24 cellular contexts compared by ENCODE assay signal in genomic region chr5:175484322-175484721, GRCh38. TPM values are rescaled to one million over a fixed set of nuclear protein-coding genes. Genes with fewer than 3 reads are reported as not detected.
DNase-seq lines count a peak whose midpoint lies in the region; ATAC-seq, FAIRE-seq and TF ChIP-seq lines count a peak whose summit lies in the region.
"Had no signal": no experiment of that assay in that cellular context is flagged by ENCODE, and none has a peak within 500 bp of the region (broad histone marks: within the 10 kb centered on the region; RNA-seq: fewer than 3 reads in every experiment).

No MANE protein-coding gene starts in this region.

- H3K27ac Mint-ChIP-seq in activated CD4-positive, alpha-beta T cell treated with anti-CD3 and anti-CD28 coated beads, Interleukin-2, amount 10 ng/mL, durations not matched to agents 24 days and 14 days = peak overlapping the region; percentile 31
- peak overlapping the region; percentile 85 for H3K27ac Mint-ChIP-seq in activated CD8-positive, alpha-beta T cell treated with anti-CD3 and anti-CD28 coated beads for 36 hours

- H2AFZ ChIP-seq in HepG2 (ENCODE audit: low read length) = no peak overlapping the region

- no TSS peak for BruUV-seq in HepG2 (replicated peaks; lab: Mats Ljungman, UMichigan)

- TF ChIP-seq EP300 in HepG2 (IDR thresholded peaks at IDR 0.05; ENCODE audit: low read depth in 2 of 2, low read length in 2 of 2) = no peak
- no peak for TF ChIP-seq EP300 in HepG2 (CRISPR knock-in tag; IDR thresholded peaks at IDR 0.05; ENCODE audit: borderline replicate concordance)

- peaks cover 89% of the 10 kb centered on the region for H3K36me3 Mint-ChIP-seq in activated CD4-positive, alpha-beta T cell treated with anti-CD3 and anti-CD28 coated beads, Interleukin-2, amount 10 ng/mL, durations not matched to agents 24 days and 14 days (ENCODE audit: low read depth)
- peaks cover 89% of the 10 kb centered on the region for H3K36me3 Mint-ChIP-seq in activated CD8-positive, alpha-beta T cell treated with anti-CD3 and anti-CD28 coated beads for 36 hours (ENCODE audit: low read depth)

- POLR2A ChIA-PET in activated CD8-positive, alpha-beta T cell treated with anti-CD3 and anti-CD28 coated beads for 36 hours (lab: Charles Lee) = interaction anchor here (1.4 kb wide), 1 partner anchor 33 kb away, joined by 21 read pairs; no protein-coding TSS in a partner anchor
- POLR2A ChIA-PET in HepG2 (lab: Yijun Ruan, JAX) = no interaction called here

- H3K4me3 Mint-ChIP-seq in activated CD4-positive, alpha-beta T cell treated with anti-CD3 and anti-CD28 coated beads, Interleukin-2, amount 10 ng/mL, durations not matched to agents 24 days and 14 days = peak overlapping the region; percentile 5
- no peak overlapping the region for H3K4me3 Mint-ChIP-seq in activated CD8-positive, alpha-beta T cell treated with anti-CD3 and anti-CD28 coated beads for 36 hours

- no peak overlapping the region for H3K4me3 ChIP-seq in HepG2 (replicated peaks in 1 of 3; ENCODE audit: insufficient read depth in 1 of 3, low read depth in 2 of 3, low read length in 3 of 3)

- CTCF ChIA-PET in activated CD8-positive, alpha-beta T cell treated with anti-CD3 and anti-CD28 coated beads for 36 hours (lab: Charles Lee) = interaction anchor here (0.6 to 2.3 kb wide), 3 partner anchors 16 to 50 kb away, joined by 3 to 7 read pairs (median 5); no protein-coding TSS in a partner anchor
- CTCF ChIA-PET in HepG2 (lab: Yijun Ruan, JAX; ENCODE audit: low intra/inter-chr PET ratio, low total read pairs) = no interaction called here

- no peak for TF ChIP-seq RAD21 in HepG2 (CRISPR knock-in tag; IDR thresholded peaks at IDR 0.05)

- ATAC-seq in activated CD8-positive, alpha-beta T cell treated with anti-CD3 and anti-CD28 coated beads for 36 hours = no peak
- no peak; the same call in 2 of the 3 replicates for ATAC-seq in HepG2
- no peak for ATAC-seq in HG03135 (IDR thresholded peaks at IDR 0.05; ENCODE audit: unreplicated experiment)
- ATAC-seq: Panc1 had no signal

- in situ Hi-C loops in HepG2 (cut with HindIII; ENCODE audit: extremely low pct_ligation_motif_present, low pct_unique_long_range_greater_than_20kb) = no loop called here

- no peak for FAIRE-seq in HepG2 (lab: Jason Lieb, UNC)
- FAIRE-seq: A204.1, GM12892, H54 had no signal

- TF ChIP-seq CTCF in 22Rv1 (IDR thresholded peaks at IDR 0.05) = no peak
- TF ChIP-seq CTCF in activated CD8-positive, alpha-beta T cell treated with anti-CD3 and anti-CD28 coated beads for 36 hours (IDR thresholded peaks at IDR 0.05) = no peak
- TF ChIP-seq CTCF in HepG2 (CRISPR knock-in tag; IDR thresholded peaks at IDR 0.05) = no peak

- peaks cover 32 to 69% of the 10 kb centered on the region in 2 experiments for H3K36me3 ChIP-seq in HepG2 (replicated peaks in 1 of 2; ENCODE audit: control insufficient read depth in 1 of 2, insufficient read depth in 2 of 2, low read length in 2 of 2)

- peaks cover 82% of the 10 kb centered on the region for H3K4me1 Mint-ChIP-seq in activated CD4-positive, alpha-beta T cell treated with anti-CD3 and anti-CD28 coated beads, Interleukin-2, amount 10 ng/mL, durations not matched to agents 24 days and 14 days
- H3K4me1 Mint-ChIP-seq in activated CD8-positive, alpha-beta T cell treated with anti-CD3 and anti-CD28 coated beads for 36 hours (ENCODE audit: low read depth) = peaks cover 81% of the 10 kb centered on the region

- H3K4me2 ChIP-seq in HepG2 (ENCODE audit: low read depth, low read length) = no peak overlapping the region

- H3K9ac ChIP-seq in HepG2 (ENCODE audit: insufficient read depth, low read depth, low read length) = no peak overlapping the region

- intact Hi-C loops in activated CD4-positive, alpha-beta T cell treated with anti-CD3 and anti-CD28 coated beads, Interleukin-2, amount 10 ng/mL, durations not matched to agents 24 days and 14 days (cut with micrococcal nuclease) = no loop called here
- intact Hi-C loops in activated CD8-positive, alpha-beta T cell treated with anti-CD3 and anti-CD28 coated beads for 36 hours (cut with micrococcal nuclease) = no loop called here
- intact Hi-C loops in HepG2 (cut with micrococcal nuclease; ENCODE audit: unreplicated experiment) = no loop called here

- WGBS in HepG2 (ENCODE audit: low lambda C conversion rate) = 97% methylated on average over 15 of the region's 26 CpGs

- H3K4me1 ChIP-seq in HepG2 (ENCODE audit: insufficient read depth, low read length) = peaks cover 28% of the 10 kb centered on the region

- H3K27ac ChIP-seq in 22Rv1 (0 out of 2 replicates have a peak overlapping the region, but pooled peaks have one; percentile 22), HepG2 (ENCODE audit: extremely low read length, insufficient read depth, low read length) (no peak overlapping the region)

- TF ChIP-seq POLR2A in HepG2 (IDR thresholded peaks at IDR 0.05; ENCODE audit: insufficient read depth in 1 of 2, low read depth in 2 of 2, low read length in 2 of 2) = no peak

- H3K27me3 Mint-ChIP-seq in activated CD4-positive, alpha-beta T cell treated with anti-CD3 and anti-CD28 coated beads, Interleukin-2, amount 10 ng/mL, durations not matched to agents 24 days and 14 days = no peaks in the 10 kb centered on the region
- H3K27me3 Mint-ChIP-seq in activated CD8-positive, alpha-beta T cell treated with anti-CD3 and anti-CD28 coated beads for 36 hours = no peaks in the 10 kb centered on the region

- H3K27me3 ChIP-seq in HepG2 (ENCODE audit: control insufficient read depth in 1 of 2, insufficient read depth in 2 of 2, low read length in 2 of 2) = no peaks in the 10 kb centered on the region; a peak in 1 of 5 replicates

- no peaks in the 10 kb centered on the region for H3K9me3 ChIP-seq in HepG2 (ENCODE audit: low read length)

- H4K20me1 ChIP-seq in HepG2 (ENCODE audit: insufficient read depth, low read length) = peaks cover 87% of the 10 kb centered on the region

- H3K79me2 ChIP-seq in HepG2 (ENCODE audit: insufficient read depth, low read length) = peaks cover 96% of the 10 kb centered on the region

- H3K9me3 Mint-ChIP-seq in activated CD4-positive, alpha-beta T cell treated with anti-CD3 and anti-CD28 coated beads, Interleukin-2, amount 10 ng/mL, durations not matched to agents 24 days and 14 days = no peaks in the 10 kb centered on the region
- H3K9me3 Mint-ChIP-seq in activated CD8-positive, alpha-beta T cell treated with anti-CD3 and anti-CD28 coated beads for 36 hours = no peaks in the 10 kb centered on the region

- DNase-seq in activated CD4-positive, alpha-beta T cell treated with anti-CD3 and anti-CD28 coated beads, Interleukin-2, amount 10 ng/mL, durations not matched to agents 24 days and 14 days = no peak
- DNase-seq in activated CD4-positive, alpha-beta T cell treated with anti-CD3 and anti-CD28 coated beads, Interleukin-2, amount 50 U/mL, for 1 hour = no peak
- no peak for DNase-seq in activated CD8-positive, alpha-beta T cell treated with anti-CD3 and anti-CD28 coated beads for 36 hours
- DNase-seq in HepG2 (ENCODE audit: low spot score) (no peak), NK-92 (lab: John Stamatoyannopoulos, UW; ENCODE audit: unreplicated experiment) (no peak), SKM-1 treated with dmso at 0.1 percent for 144 hours (lab: John Stamatoyannopoulos, UW; ENCODE audit: unreplicated experiment) (no peak)
- DNase-seq: C1 segment of cervical spinal cord, DMS 273 treated with DMSO at 0.1 percent for 48 hours, GF-D8, IMR-90, Kasumi-1, MM.1S, NCI-H1105, NCI-H1694, NCI-H2107, NCI-H2227 treated with DMSO at 0.1 percent for 48 hours, NCI-H524 had no signal

RNA-seq across cellular contexts. Expression of gene SFXN1, which starts 6.0 kb away (rescaled TPM):
- 390 and 404 TPM in 2 replicates for total RNA-seq in activated CD4-positive, alpha-beta T cell treated with anti-CD3 and anti-CD28 coated beads, Interleukin-2, amount 10 ng/mL, durations not matched to agents 24 days and 14 days
- total RNA-seq in activated CD8-positive, alpha-beta T cell treated with anti-CD3 and anti-CD28 coated beads for 36 hours = 100 to 1,000 TPM; 476 to 491 TPM
- 122 and 171 TPM in 2 replicates for total RNA-seq in HepG2 (2016; rRNA removed; fragmentation: Illumina TruSeq; extraction: Trizol)
- 25.6 and 31.9 TPM in 2 replicates for total RNA-seq in HepG2 (2016; cell fraction: cytosol; rRNA removed; fragmentation: Illumina TruSeq; extraction: Trizol; ENCODE audit: low read depth)
- total RNA-seq in HepG2 (2016; cell fraction: insoluble cytoplasmic fraction; rRNA removed; fragmentation: Illumina TruSeq; extraction: Trizol) = 115 and 180 TPM in 2 replicates
- 61.2 and 64.1 TPM in 2 replicates for total RNA-seq in HepG2 (2016; cell fraction: membrane; rRNA removed; fragmentation: Illumina TruSeq; extraction: Trizol)
- total RNA-seq in HepG2 (2016; cell fraction: nucleus; rRNA removed; fragmentation: Illumina TruSeq; extraction: Trizol) = 61.7 and 62.4 TPM in 2 replicates
- polyA plus RNA-seq in HepG2 (2011; rRNA removed) = 130 and 135 TPM in 2 replicates
- 114 and 150 TPM in 2 replicates for polyA plus RNA-seq in HepG2 (2011; cell fraction: cytosol; rRNA removed)
- polyA plus RNA-seq in HepG2 (2011; cell fraction: nucleus; rRNA removed) = 85.0 and 100 TPM in 2 replicates
- 117 and 127 TPM in 2 replicates for polyA plus RNA-seq in HepG2 (2012)
- 16.6 and 20.5 TPM in 2 replicates for polyA plus RNA-seq in HepG2 (2016; cell fraction: cytosol; fragmentation: Illumina TruSeq; extraction: Trizol; ENCODE audit: low read depth)
- 111 and 120 TPM in 2 replicates for polyA plus RNA-seq in HepG2 (2016; cell fraction: insoluble cytoplasmic fraction; fragmentation: Illumina TruSeq; extraction: Trizol; ENCODE audit: low read depth)
- 26.8 and 27.4 TPM in 2 replicates for polyA plus RNA-seq in HepG2 (2016; cell fraction: membrane; fragmentation: Illumina TruSeq; extraction: Trizol; ENCODE audit: low read depth)
- polyA plus RNA-seq in HepG2 (2016; cell fraction: nucleus; fragmentation: Illumina TruSeq; extraction: Trizol; ENCODE audit: insufficient read depth, low read depth) = 57.1 and 59.3 TPM in 2 replicates
- polyA minus RNA-seq in HepG2 (2011; rRNA and poly(A)+ RNA removed; ENCODE audit: low replicate concordance) = 225 and 261 TPM in 2 replicates
- polyA minus RNA-seq in HepG2 (2011; cell fraction: cytosol; rRNA and poly(A)+ RNA removed) = 93.0 and 118 TPM in 2 replicates
- polyA minus RNA-seq in HepG2 (2011; cell fraction: nucleus; rRNA and poly(A)+ RNA removed) = 119 and 123 TPM in 2 replicates

RNA-seq across cellular contexts. Expression of gene DRD1, which starts 40.3 kb away (rescaled TPM):
- total RNA-seq in activated CD4-positive, alpha-beta T cell treated with anti-CD3 and anti-CD28 coated beads, Interleukin-2, amount 10 ng/mL, durations not matched to agents 24 days and 14 days = 0.07 TPM in 1 of 2 replicates, not detected in the other
- not detected for total RNA-seq in activated CD8-positive, alpha-beta T cell treated with anti-CD3 and anti-CD28 coated beads for 36 hours
- total RNA-seq in HepG2 (2016; rRNA removed; fragmentation: Illumina TruSeq; extraction: Trizol) = not detected in 2 replicates
- total RNA-seq in HepG2 (2016; cell fraction: cytosol; rRNA removed; fragmentation: Illumina TruSeq; extraction: Trizol; ENCODE audit: low read depth) = not detected in 2 replicates
- not detected in 2 replicates for total RNA-seq in HepG2 (2016; cell fraction: insoluble cytoplasmic fraction; rRNA removed; fragmentation: Illumina TruSeq; extraction: Trizol)
- not detected in 2 replicates for total RNA-seq in HepG2 (2016; cell fraction: membrane; rRNA removed; fragmentation: Illumina TruSeq; extraction: Trizol)
- not detected in 2 replicates for total RNA-seq in HepG2 (2016; cell fraction: nucleus; rRNA removed; fragmentation: Illumina TruSeq; extraction: Trizol)
- not detected in 2 replicates for polyA plus RNA-seq in HepG2 (2011; rRNA removed)
- polyA plus RNA-seq in HepG2 (2011; cell fraction: cytosol; rRNA removed) = not detected in 2 replicates
- not detected in 2 replicates for polyA plus RNA-seq in HepG2 (2011; cell fraction: nucleus; rRNA removed)
- polyA plus RNA-seq in HepG2 (2012) = not detected in 2 replicates
- polyA plus RNA-seq in HepG2 (2016; cell fraction: cytosol; fragmentation: Illumina TruSeq; extraction: Trizol; ENCODE audit: low read depth) = not detected in 2 replicates
- polyA plus RNA-seq in HepG2 (2016; cell fraction: insoluble cytoplasmic fraction; fragmentation: Illumina TruSeq; extraction: Trizol; ENCODE audit: low read depth) = not detected in 2 replicates
- polyA plus RNA-seq in HepG2 (2016; cell fraction: membrane; fragmentation: Illumina TruSeq; extraction: Trizol; ENCODE audit: low read depth) = not detected in 2 replicates
- not detected in 2 replicates for polyA plus RNA-seq in HepG2 (2016; cell fraction: nucleus; fragmentation: Illumina TruSeq; extraction: Trizol; ENCODE audit: insufficient read depth, low read depth)
- not detected in 2 replicates for polyA minus RNA-seq in HepG2 (2011; rRNA and poly(A)+ RNA removed; ENCODE audit: low replicate concordance)
- not detected in 2 replicates for polyA minus RNA-seq in HepG2 (2011; cell fraction: cytosol; rRNA and poly(A)+ RNA removed)
- not detected in 2 replicates for polyA minus RNA-seq in HepG2 (2011; cell fraction: nucleus; rRNA and poly(A)+ RNA removed)
- total RNA-seq: HT-29 had no signal
